21 cellular contexts compared by ENCODE assay signal in the genomic region with DNA sequence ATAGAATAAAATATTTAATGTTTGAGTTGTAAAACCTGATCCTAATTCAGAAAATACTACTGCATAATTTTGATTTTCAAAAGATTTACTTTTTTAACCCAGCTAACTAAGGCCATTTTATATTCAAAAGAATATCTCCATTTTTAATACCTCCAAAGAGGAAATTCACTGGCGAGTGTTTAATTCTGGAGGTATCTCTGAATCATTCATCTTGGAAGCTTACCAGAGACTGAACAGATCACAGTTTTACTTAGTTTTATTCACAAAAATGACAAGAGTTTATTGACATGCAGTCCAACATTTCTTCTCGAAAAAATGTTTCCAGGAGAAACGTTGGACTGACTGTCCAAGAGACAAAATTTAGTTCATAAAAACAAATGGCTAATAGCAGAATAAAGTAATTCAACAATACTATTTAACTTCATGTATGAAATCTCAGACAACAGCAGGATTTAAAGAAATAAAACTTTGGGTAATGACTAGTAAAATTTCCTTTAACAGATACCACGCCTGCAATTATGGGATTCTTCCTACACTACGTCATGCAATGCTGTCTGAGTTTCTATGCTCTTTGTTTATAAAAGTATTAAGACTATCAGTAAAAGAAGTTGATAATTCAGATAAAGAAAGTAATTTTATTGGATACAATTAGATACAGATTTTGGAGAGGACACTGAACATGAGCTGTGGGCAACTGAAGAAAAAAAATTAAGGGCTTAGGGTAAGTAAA.
DNase-seq lines count a peak whose midpoint lies in the region; ATAC-seq and TF ChIP-seq lines count a peak whose summit lies in the region.
"Had no signal": no experiment of that assay in that cellular context is flagged by ENCODE, and none has a peak within 500 bp of the region (broad histone marks: within the 10 kb centered on the region; RNA-seq: fewer than 3 reads in every experiment).

No MANE protein-coding gene starts in this region.

- H2AK5ac ChIP-seq in mesenchymal stem cell (ENCODE audit: low read length, severe bottlenecking) = no peak overlapping the region

- H3K36me3 ChIP-seq in OCI-LY1 (ENCODE audit: insufficient read depth, low read length) (no peaks in the 10 kb centered on the region), mesenchymal stem cell (ENCODE audit: control insufficient read depth in 1 of 2, insufficient read depth in 2 of 2, low read depth in 1 of 2, low read length in 2 of 2) (no peaks in the 10 kb centered on the region)
- H3K36me3 ChIP-seq: MG63 had no signal

- WGBS in mesenchymal stem cell = 75% methylated on average over 1 of the region's 5 CpGs

- H3K27me3 ChIP-seq in OCI-LY1 (ENCODE audit: insufficient read depth, low read length) (no peaks in the 10 kb centered on the region), mesenchymal stem cell (ENCODE audit: control insufficient read depth in 1 of 2, insufficient read depth in 1 of 2, low read length in 2 of 2) (no peaks in the 10 kb centered on the region)
- H3K27me3 ChIP-seq: MG63 had no signal

- no peak overlapping the region for H3K18ac ChIP-seq in mesenchymal stem cell (ENCODE audit: low read depth in 1 of 2, low read length in 2 of 2)

- peak; percentile 19 for DNase-seq in ELR (ENCODE audit: low read depth)
- DNase-seq in astrocyte of the spinal cord (ENCODE audit: low read depth, low spot score) = peak; percentile 3
- peak; percentile 15 for DNase-seq in mesenchymal stem cell
- DNase-seq: AML-193, DMS79, H9, IMR-90, MG63, NCI-H1048, NCI-H146, NCI-H2029 treated with DMSO at 0.1 percent for 48 hours, NCI-H2171 treated with DMSO at 0.1 percent for 48 hours, NCI-H510A treated with DMSO at 0.1 percent for 48 hours, NCI-H774, OCI-M1, SHP77 treated with DMSO at 0.1 percent for 48 hours had no signal

- H3K27ac ChIP-seq in OCI-LY1 (ENCODE audit: low read depth, low read length, poor library complexity, severe bottlenecking) (no peak overlapping the region), mesenchymal stem cell (ENCODE audit: low read length, poor library complexity, severe bottlenecking) (no peak overlapping the region)
- H3K27ac ChIP-seq: C4-2B had no signal

- H3K9me3 ChIP-seq in OCI-LY1 (ENCODE audit: low read length) (no peaks in the 10 kb centered on the region), mesenchymal stem cell (ENCODE audit: control insufficient read depth, low read length) (no peaks in the 10 kb centered on the region)
- H3K9me3 ChIP-seq: MG63 had no signal

- no peak overlapping the region for H3K4me3 Mint-ChIP-seq in stimulated activated memory B cell treated with anti-CD40 and anti-IgM and Interleukin-4, amounts not matched to agents 10 μg/mL and 1 μg/mL and 100 μg/mL, for 72 hours
- H3K4me3 Mint-ChIP-seq: H9 had no signal

- no peak overlapping the region for H3K27ac Mint-ChIP-seq in stimulated activated memory B cell treated with anti-CD40 and anti-IgM and Interleukin-4, amounts not matched to agents 10 μg/mL and 1 μg/mL and 100 μg/mL, for 72 hours
- H3K27ac Mint-ChIP-seq: H9 had no signal

- no peaks in the 10 kb centered on the region for H3K9me3 Mint-ChIP-seq in stimulated activated memory B cell treated with anti-CD40 and anti-IgM and Interleukin-4, amounts not matched to agents 10 μg/mL and 1 μg/mL and 100 μg/mL, for 72 hours
- H3K9me3 Mint-ChIP-seq: H9 had no signal

- H2BK5ac ChIP-seq in mesenchymal stem cell (ENCODE audit: low read depth, low read length, poor library complexity, severe bottlenecking) = no peak overlapping the region

- H3F3A ChIP-seq in OCI-LY1 (ENCODE audit: insufficient read depth, low read length) = no peaks in the 10 kb centered on the region

- no peak overlapping the region for H3K9ac ChIP-seq in OCI-LY1 (ENCODE audit: low read length)
- peak overlapping the region; percentile 73 for H3K9ac ChIP-seq in mesenchymal stem cell (ENCODE audit: low read length)

- no peak overlapping the region for H2BK120ac ChIP-seq in mesenchymal stem cell (ENCODE audit: low read depth, low read length)

- in situ Hi-C loops in astrocyte of the spinal cord (cut with HindIII; ENCODE audit: low sequenced_read_pairs) = no loop called here

- no peak for ATAC-seq in stimulated activated memory B cell treated with anti-CD40 and anti-IgM and Interleukin-4, amounts not matched to agents 10 μg/mL and 1 μg/mL and 100 μg/mL, for 72 hours
- ATAC-seq in HG03354 (IDR thresholded peaks at IDR 0.05; ENCODE audit: poor library complexity, severe bottlenecking, unreplicated experiment) = no peak
- ATAC-seq in activated CD4-positive, CD25-positive, alpha-beta regulatory T cell treated with anti-CD3 and anti-CD28 coated beads, Interleukin-2, amount 50 U/mL, for 24 hours = no peak

- H3K4me2 ChIP-seq in OCI-LY1 (ENCODE audit: low read length) (no peak overlapping the region), mesenchymal stem cell (ENCODE audit: low read length, poor library complexity, severe bottlenecking) (no peak overlapping the region)

- H3K4me1 ChIP-seq in OCI-LY1 (ENCODE audit: insufficient read depth, low read length, severe bottlenecking) (peaks cover 5% of the 10 kb centered on the region), mesenchymal stem cell (ENCODE audit: control insufficient read depth, insufficient read depth, low read depth, low read length) (no peaks in the 10 kb centered on the region)

- no peak overlapping the region for H2BK12ac ChIP-seq in mesenchymal stem cell (ENCODE audit: low read length in 2 of 2)

- no peak overlapping the region for H3K14ac ChIP-seq in mesenchymal stem cell (ENCODE audit: low read length in 2 of 2)

- no peak overlapping the region for H4K8ac ChIP-seq in mesenchymal stem cell (ENCODE audit: low read length)

- no peaks in the 10 kb centered on the region for H3K79me1 ChIP-seq in mesenchymal stem cell (replicated peaks; ENCODE audit: low read length, poor library complexity, severe bottlenecking)

- no peaks in the 10 kb centered on the region for H4K20me1 ChIP-seq in OCI-LY1 (ENCODE audit: insufficient read depth, low read length)

- no peaks in the 10 kb centered on the region for H3K36me3 Mint-ChIP-seq in stimulated activated memory B cell treated with anti-CD40 and anti-IgM and Interleukin-4, amounts not matched to agents 10 μg/mL and 1 μg/mL and 100 μg/mL, for 72 hours

- no peak overlapping the region for H3K23ac ChIP-seq in mesenchymal stem cell (ENCODE audit: low read length in 2 of 2)

- no peaks in the 10 kb centered on the region for H3K27me3 Mint-ChIP-seq in stimulated activated memory B cell treated with anti-CD40 and anti-IgM and Interleukin-4, amounts not matched to agents 10 μg/mL and 1 μg/mL and 100 μg/mL, for 72 hours

- no peak overlapping the region for H4K91ac ChIP-seq in mesenchymal stem cell (ENCODE audit: low read length)

- no peaks in the 10 kb centered on the region for H3K79me2 ChIP-seq in OCI-LY1 (ENCODE audit: insufficient read depth, low read length)

- H2AFZ ChIP-seq in OCI-LY1 (ENCODE audit: low read length) (0 out of 2 replicates have a peak overlapping the region, but pooled peaks have one; percentile 34), mesenchymal stem cell (ENCODE audit: low read depth, low read length) (no peak overlapping the region)

- H2BK15ac ChIP-seq in mesenchymal stem cell (ENCODE audit: low read depth, poor library complexity, severe bottlenecking) = no peak overlapping the region

- no peaks in the 10 kb centered on the region for H3K9me2 ChIP-seq in OCI-LY1 (ENCODE audit: low read depth, low read length)

- H3K4ac ChIP-seq in mesenchymal stem cell (ENCODE audit: low read depth in 1 of 2, low read length in 2 of 2) = no peak overlapping the region

- no peak overlapping the region for H3K4me3 ChIP-seq in OCI-LY1 (ENCODE audit: low read depth, low read length, poor library complexity, severe bottlenecking)
- no peak overlapping the region for H3K4me3 ChIP-seq in astrocyte of the spinal cord (ENCODE audit: low read depth, low read length)
- no peak overlapping the region for H3K4me3 ChIP-seq in mesenchymal stem cell (ENCODE audit: insufficient read depth in 1 of 2, low read depth in 1 of 2, low read length in 2 of 2)
- H3K4me3 ChIP-seq: MG63 had no signal

- H3K4me1 Mint-ChIP-seq in stimulated activated memory B cell treated with anti-CD40 and anti-IgM and Interleukin-4, amounts not matched to agents 10 μg/mL and 1 μg/mL and 100 μg/mL, for 72 hours = no peaks in the 10 kb centered on the region

- no peak for TF ChIP-seq CTCF in OCI-LY1 (IDR thresholded peaks at IDR 0.05; ENCODE audit: low read length)
- TF ChIP-seq CTCF in astrocyte of the spinal cord (IDR thresholded peaks at IDR 0.05; ENCODE audit: low read depth, low read length) = no peak
